14 cellular contexts compared by ENCODE assay signal in the genomic region with DNA sequence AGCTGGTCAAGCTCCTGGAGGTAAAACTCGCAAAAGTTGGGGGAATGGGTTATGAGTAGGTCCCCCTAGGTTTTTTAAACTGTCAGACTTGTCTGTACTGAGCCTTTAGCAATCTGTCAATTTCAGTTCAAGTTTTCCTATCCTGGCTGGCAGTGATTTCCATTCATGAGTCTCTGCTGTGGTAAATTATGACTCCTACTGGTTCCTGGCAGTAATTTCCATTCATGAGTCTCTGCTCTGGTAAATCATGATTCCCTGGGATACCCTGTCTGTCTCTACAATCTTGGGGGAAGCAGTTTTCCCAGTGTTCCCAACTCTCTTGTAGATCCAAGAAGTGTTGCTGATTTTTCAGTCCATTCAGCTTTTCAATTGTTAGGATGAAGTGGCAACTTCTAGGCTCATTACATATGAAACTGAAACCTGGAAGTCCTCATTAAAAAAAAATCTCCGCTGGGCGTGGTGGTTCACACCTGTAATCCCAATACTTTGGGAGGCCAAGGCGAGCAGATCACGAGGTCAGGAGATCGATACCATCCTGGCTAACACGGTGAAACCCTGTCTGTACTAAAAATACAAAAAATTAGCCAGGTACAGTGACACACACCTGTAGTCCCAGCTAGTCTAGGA.
DNase-seq lines count a peak whose midpoint lies in the region; ATAC-seq and TF ChIP-seq lines count a peak whose summit lies in the region.
"Had no signal": no experiment of that assay in that cellular context is flagged by ENCODE, and none has a peak within 500 bp of the region (broad histone marks: within the 10 kb centered on the region; RNA-seq: fewer than 3 reads in every experiment).

No MANE protein-coding gene starts in this region.

- no peak overlapping the region for H2AFZ ChIP-seq in MM.1S (ENCODE audit: low read length)

- H2BK5ac ChIP-seq in mesendoderm (ENCODE audit: low read length): no peak overlapping the region

- ATAC-seq in GM21447 (IDR thresholded peaks at IDR 0.05; ENCODE audit: unreplicated experiment): no peak
- ATAC-seq: stimulated activated naive CD8-positive, alpha-beta T cell treated with anti-CD3 and anti-CD28 coated beads, Interleukin-15, amount 100 ng/mL, for 72 hours had no signal

- H3K27me3 ChIP-seq in MM.1S (replicated peaks; ENCODE audit: insufficient read depth, low read length) (no peaks in the 10 kb centered on the region), mesendoderm (ENCODE audit: insufficient read depth, low read length, poor library complexity) (no peaks in the 10 kb centered on the region)
- H3K27me3 ChIP-seq: sigmoid colon had no signal

- no peaks in the 10 kb centered on the region for H3K79me2 ChIP-seq in MM.1S (ENCODE audit: low read length)
- H3K79me2 ChIP-seq in mesendoderm (ENCODE audit: control insufficient read depth, insufficient read depth, low read length): no peaks in the 10 kb centered on the region

- H3K36me3 Mint-ChIP-seq in T-helper 2 cell treated with Interferon-gamma antibody and Interleukin-4, amounts not matched to agents 5 μg/mL and 100 μg/mL, for 36 hours (ENCODE audit: low read depth): no peaks in the 10 kb centered on the region

- H3K23ac ChIP-seq in mesendoderm (ENCODE audit: low read length): no peak overlapping the region

- H3K36me3 ChIP-seq in MM.1S (replicated peaks; ENCODE audit: insufficient read depth, low read length) (no peaks in the 10 kb centered on the region), mesendoderm (ENCODE audit: control insufficient read depth, insufficient read depth, low read length) (no peaks in the 10 kb centered on the region)
- H3K36me3 ChIP-seq: sigmoid colon had no signal

- H3K9ac ChIP-seq in MM.1S (ENCODE audit: low read length) (no peak overlapping the region), mesendoderm (ENCODE audit: low read length) (no peak overlapping the region)

- H3K4me2 ChIP-seq in MM.1S (ENCODE audit: low read depth, low read length): no peak overlapping the region
- no peak overlapping the region for H3K4me2 ChIP-seq in mesendoderm (ENCODE audit: low read length)

- H3K79me1 ChIP-seq in mesendoderm (ENCODE audit: low read length): no peaks in the 10 kb centered on the region

- no peaks in the 10 kb centered on the region for H4K20me1 ChIP-seq in MM.1S (ENCODE audit: insufficient read depth, low read length)

- peaks cover 16% of the 10 kb centered on the region for H3K27me3 Mint-ChIP-seq in T-helper 2 cell treated with Interferon-gamma antibody and Interleukin-4, amounts not matched to agents 5 μg/mL and 100 μg/mL, for 36 hours (ENCODE audit: low read depth)
- H3K27me3 Mint-ChIP-seq: stimulated activated naive CD8-positive, alpha-beta T cell treated with anti-CD3 and anti-CD28 coated beads, Interleukin-15, amount 100 ng/mL, for 72 hours had no signal

- no peak overlapping the region for H3K27ac Mint-ChIP-seq in T-helper 2 cell treated with Interferon-gamma antibody and Interleukin-4, amounts not matched to agents 5 μg/mL and 100 μg/mL, for 36 hours
- H3K27ac Mint-ChIP-seq: T-helper 1 cell treated with Interleukin-12 subunit alpha and Interleukin-12 subunit beta and Interleukin-4 antibody, amounts not matched to agents 30 μg/mL and 1 μg/mL, for 36 hours had no signal

- H3K4me3 Mint-ChIP-seq in T-helper 2 cell treated with Interferon-gamma antibody and Interleukin-4, amounts not matched to agents 5 μg/mL and 100 μg/mL, for 36 hours: no peak overlapping the region
- H3K4me3 Mint-ChIP-seq: stimulated activated naive CD8-positive, alpha-beta T cell treated with anti-CD3 and anti-CD28 coated beads, Interleukin-15, amount 100 ng/mL, for 72 hours; T-helper 1 cell treated with Interleukin-12 subunit alpha and Interleukin-12 subunit beta and Interleukin-4 antibody, amounts not matched to agents 30 μg/mL and 1 μg/mL, for 36 hours had no signal

- no peaks in the 10 kb centered on the region for H3K4me1 Mint-ChIP-seq in T-helper 2 cell treated with Interferon-gamma antibody and Interleukin-4, amounts not matched to agents 5 μg/mL and 100 μg/mL, for 36 hours (ENCODE audit: low read depth)
- H3K4me1 Mint-ChIP-seq: stimulated activated naive CD8-positive, alpha-beta T cell treated with anti-CD3 and anti-CD28 coated beads, Interleukin-15, amount 100 ng/mL, for 72 hours had no signal

- no peaks in the 10 kb centered on the region for H3K9me3 Mint-ChIP-seq in T-helper 2 cell treated with Interferon-gamma antibody and Interleukin-4, amounts not matched to agents 5 μg/mL and 100 μg/mL, for 36 hours
- H3K9me3 Mint-ChIP-seq: stimulated activated naive CD8-positive, alpha-beta T cell treated with anti-CD3 and anti-CD28 coated beads, Interleukin-15, amount 100 ng/mL, for 72 hours; T-helper 1 cell treated with Interleukin-12 subunit alpha and Interleukin-12 subunit beta and Interleukin-4 antibody, amounts not matched to agents 30 μg/mL and 1 μg/mL, for 36 hours had no signal

- intact Hi-C loops in head of caudate nucleus (cut with DNase I): no loop called here

- TF ChIP-seq CTCF in MM.1S (IDR thresholded peaks at IDR 0.05; ENCODE audit: low read length) (peak; percentile 11), cardiac fibroblast (IDR thresholded peaks at IDR 0.05; ENCODE audit: low read depth, low read length) (peak; percentile 38)

- no peak overlapping the region for H2AK5ac ChIP-seq in mesendoderm (ENCODE audit: low read length)

- H3K4me1 ChIP-seq in MM.1S (ENCODE audit: low read length) (no peaks in the 10 kb centered on the region), mesendoderm (ENCODE audit: control insufficient read depth, low read depth, low read length) (no peaks in the 10 kb centered on the region)
- H3K4me1 ChIP-seq: sigmoid colon had no signal

- H3F3A ChIP-seq in MM.1S (ENCODE audit: insufficient read depth, low read length): no peaks in the 10 kb centered on the region

- H2BK15ac ChIP-seq in mesendoderm (replicated peaks; ENCODE audit: low read depth): no peak overlapping the region

- H3K4me3 ChIP-seq in MM.1S (ENCODE audit: low read length) (no peak overlapping the region), cardiac fibroblast (replicated peaks in 1 of 2; ENCODE audit: low read depth in 2 of 2, low read length in 2 of 2) (no peak overlapping the region), mesendoderm (ENCODE audit: low read length) (no peak overlapping the region)
- H3K4me3 ChIP-seq: sigmoid colon had no signal

- no peak overlapping the region for H3K56ac ChIP-seq in mesendoderm (ENCODE audit: low read length)

- H2BK120ac ChIP-seq in mesendoderm (ENCODE audit: low read depth, low read length): no peak overlapping the region

- H3K27ac ChIP-seq in MM.1S (ENCODE audit: low read length) (no peak overlapping the region), mesendoderm (ENCODE audit: low read depth, low read length) (no peak overlapping the region)
- H3K27ac ChIP-seq: sigmoid colon had no signal

- no peak overlapping the region for H3K18ac ChIP-seq in mesendoderm (ENCODE audit: low read length)

- DNase-seq in EH (ENCODE audit: low read depth) (peak; percentile 20), MM.1S (no peak), cardiac fibroblast (ENCODE audit: low read depth in 2 of 2) (peak; percentile 35 to 36), mesendoderm (peak; percentile 51), AG20443 (ENCODE audit: low spot score) (no peak), head of caudate nucleus (no peak)
- no peak for DNase-seq in T-helper 2 cell treated with Interferon-gamma antibody and Interleukin-4, amounts not matched to agents 5 μg/mL and 100 μg/mL, for 36 hours (ENCODE audit: low spot score)
- DNase-seq: activated effector memory CD4-positive, alpha-beta T cell treated with Interleukin-2 at 50 U/mL for 16 hours; glutamatergic neuron; NCI-H1048; sigmoid colon; stimulated activated naive CD8-positive, alpha-beta T cell treated with anti-CD3 and anti-CD28 coated beads, Interleukin-15, amount 100 ng/mL, for 72 hours had no signal

- H3K4ac ChIP-seq in mesendoderm (ENCODE audit: low read depth, low read length): no peak overlapping the region

- no peaks in the 10 kb centered on the region for H3K9me3 ChIP-seq in MM.1S (replicated peaks; ENCODE audit: insufficient read depth, low read length)
- H3K9me3 ChIP-seq: sigmoid colon had no signal

- no peak overlapping the region for H4K5ac ChIP-seq in mesendoderm (ENCODE audit: low read length)

- no CpG with 5 or more reads among the region's 7 CpGs for WGBS in mesendoderm (ENCODE audit: extremely low coverage, insufficient coverage, low lambda C conversion rate)

- H4K8ac ChIP-seq in mesendoderm (ENCODE audit: low read depth, low read length): no peak overlapping the region

- no peaks in the 10 kb centered on the region for H3K9me2 ChIP-seq in MM.1S (replicated peaks; ENCODE audit: insufficient read depth, low read length)

Comparison
In these comparisons a context has a peak if more than half of its experiments do, and no peak if none do; other contexts are left out.
1. DNase-seq: peak in EH (single experiment), cardiac fibroblast (2 of 2) and mesendoderm (single experiment); none in MM.1S (single experiment), AG20443 (single experiment), T-helper 2 cell treated with Interferon-gamma antibody and Interleukin-4, amounts not matched to agents 5 μg/mL and 100 μg/mL, for 36 hours (single experiment) and head of caudate nucleus (0 of 42).